ENCODE assay signal across 35 cellular contexts in the genomic region with DNA sequence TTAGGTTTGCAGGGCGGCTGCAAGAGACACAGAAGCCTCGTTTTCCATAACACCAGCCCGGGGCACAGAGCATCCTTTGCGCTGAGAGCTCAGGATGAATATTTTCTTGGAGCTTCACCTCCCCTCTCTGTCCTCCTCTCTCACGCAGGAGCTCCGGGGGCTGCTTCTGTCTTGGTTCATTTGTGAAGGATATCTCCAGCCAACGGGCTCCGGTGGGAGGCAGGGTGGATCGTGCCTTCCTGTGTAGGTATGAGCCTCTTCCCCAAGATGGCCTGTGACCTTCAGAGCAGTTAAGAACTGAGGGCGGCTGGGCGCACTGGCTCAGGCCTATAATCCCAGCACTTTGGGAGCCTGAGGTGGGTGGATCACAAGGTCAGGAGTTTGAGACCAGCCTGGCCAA.
"Had no signal": no experiment of that assay in that cellular context is flagged by ENCODE, and none has a peak within 500 bp of the region (broad histone marks: within the 10 kb centered on the region; RNA-seq: fewer than 3 reads in every experiment).

No MANE protein-coding gene starts in this region.

- H3K4me3 Mint-ChIP-seq: activated B cell treated with CpG ODN at 0.5 μM for 24 hours; activated CD4-positive, alpha-beta memory T cell treated with anti-CD3 and anti-CD28 coated beads for 36 hours; activated CD4-positive, alpha-beta T cell treated with anti-CD3 and anti-CD28 coated beads, Interleukin-2, amount 10 ng/mL, durations not matched to agents 24 days and 14 days; activated CD8-positive, alpha-beta T cell treated with anti-CD3 and anti-CD28 coated beads for 36 hours; activated naive CD4-positive, alpha-beta T cell treated with anti-CD3 and anti-CD28 coated beads for 36 hours; activated naive CD8-positive, alpha-beta T cell; activated naive CD8-positive, alpha-beta T cell treated with anti-CD3 and anti-CD28 coated beads, Interleukin-2, amount 10 ng/mL, durations not matched to agents 7 days and 5 days; activated naive CD8-positive, alpha-beta T cell treated with anti-CD3 and anti-CD28 coated beads, Interleukin-2, amount 50 U/mL, for 24 hours; activated T-cell treated with anti-CD3 and anti-CD28 coated beads, Interleukin-2, amount 50 U/mL, for 4 hours; activated T-cell treated with anti-CD3 and anti-CD28 coated beads, Interleukin-2, amount 50 U/mL, for 72 hours; activated T-helper 1 cell treated with anti-CD3 and anti-CD28 coated beads, Interleukin-12 subunit alpha, Interleukin-12 subunit beta, Interleukin-2, Interleukin-4 antibody, amounts not matched to agents 30 ng/mL and 10 ng/mL and 1 ng/mL, durations not matched to agents 14 hours and 24 hours and 36 hours; activated T-helper 17 cell treated with anti-CD3 and anti-CD28 coated beads, Interleukin-2, amount 50 U/mL, for 72 hours; brain; T-helper 1 cell treated with Interleukin-12 subunit alpha and Interleukin-12 subunit beta and Interleukin-4 antibody, amounts not matched to agents 30 μg/mL and 1 μg/mL, for 36 hours; T-helper 2 cell treated with Interferon-gamma antibody and Interleukin-4, amounts not matched to agents 5 μg/mL and 100 μg/mL, for 36 hours had no signal

- H3K4me1 Mint-ChIP-seq: activated B cell treated with CpG ODN at 0.5 μM for 24 hours; activated CD4-positive, alpha-beta T cell treated with anti-CD3 and anti-CD28 coated beads, Interleukin-2, amount 10 ng/mL, durations not matched to agents 24 days and 14 days; activated naive CD8-positive, alpha-beta T cell treated with anti-CD3 and anti-CD28 coated beads, Interleukin-2, amount 10 ng/mL, durations not matched to agents 7 days and 5 days; activated naive CD8-positive, alpha-beta T cell treated with anti-CD3 and anti-CD28 coated beads, Interleukin-2, amount 50 U/mL, for 24 hours; activated T-helper 17 cell treated with anti-CD3 and anti-CD28 coated beads, Interleukin-2, amount 50 U/mL, for 72 hours had no signal

- H3K36me3 ChIP-seq: ascending aorta had no signal

- H3K27ac Mint-ChIP-seq: activated B cell treated with CpG ODN at 0.5 μM for 24 hours; activated CD4-positive, alpha-beta memory T cell treated with anti-CD3 and anti-CD28 coated beads for 36 hours; activated CD4-positive, alpha-beta T cell treated with anti-CD3 and anti-CD28 coated beads, Interleukin-2, amount 10 ng/mL, durations not matched to agents 24 days and 14 days; activated CD8-positive, alpha-beta T cell treated with anti-CD3 and anti-CD28 coated beads for 36 hours; activated naive CD4-positive, alpha-beta T cell treated with anti-CD3 and anti-CD28 coated beads for 36 hours; activated naive CD8-positive, alpha-beta T cell; activated naive CD8-positive, alpha-beta T cell treated with anti-CD3 and anti-CD28 coated beads, Interleukin-2, amount 10 ng/mL, durations not matched to agents 7 days and 5 days; activated naive CD8-positive, alpha-beta T cell treated with anti-CD3 and anti-CD28 coated beads, Interleukin-2, amount 50 U/mL, for 24 hours; activated T-cell treated with anti-CD3 and anti-CD28 coated beads, Interleukin-2, amount 50 U/mL, for 72 hours; activated T-helper 1 cell treated with anti-CD3 and anti-CD28 coated beads, Interleukin-12 subunit alpha, Interleukin-12 subunit beta, Interleukin-2, Interleukin-4 antibody, amounts not matched to agents 30 ng/mL and 10 ng/mL and 1 ng/mL, durations not matched to agents 14 hours and 24 hours and 36 hours; activated T-helper 17 cell treated with anti-CD3 and anti-CD28 coated beads, Interleukin-2, amount 50 U/mL, for 72 hours; brain; T-helper 1 cell treated with Interleukin-12 subunit alpha and Interleukin-12 subunit beta and Interleukin-4 antibody, amounts not matched to agents 30 μg/mL and 1 μg/mL, for 36 hours; T-helper 2 cell treated with Interferon-gamma antibody and Interleukin-4, amounts not matched to agents 5 μg/mL and 100 μg/mL, for 36 hours had no signal

- H3K27me3 ChIP-seq: ascending aorta had no signal

- H3K27ac ChIP-seq: ascending aorta, VCaP had no signal

- H3K36me3 Mint-ChIP-seq: activated CD4-positive, alpha-beta memory T cell treated with anti-CD3 and anti-CD28 coated beads for 36 hours; activated naive CD8-positive, alpha-beta T cell; activated naive CD8-positive, alpha-beta T cell treated with anti-CD3 and anti-CD28 coated beads, Interleukin-2, amount 10 ng/mL, durations not matched to agents 7 days and 5 days; brain had no signal

- ATAC-seq: activated CD8-positive, alpha-beta T cell treated with anti-CD3 and anti-CD28 coated beads for 36 hours; activated naive CD8-positive, alpha-beta T cell treated with anti-CD3 and anti-CD28 coated beads, Interleukin-2, amount 50 U/mL, for 24 hours; activated T-cell treated with anti-CD3 and anti-CD28 coated beads, Interleukin-2, amount 50 U/mL, for 4 hours; activated T-cell treated with anti-CD3 and anti-CD28 coated beads, Interleukin-2, amount 50 U/mL, for 72 hours; activated T-helper 17 cell treated with anti-CD3 and anti-CD28 coated beads, Interleukin-2, amount 50 U/mL, for 72 hours had no signal

- H3K9me3 Mint-ChIP-seq: activated B cell treated with CpG ODN at 0.5 μM for 24 hours; activated CD4-positive, alpha-beta memory T cell treated with anti-CD3 and anti-CD28 coated beads for 36 hours; activated CD4-positive, alpha-beta T cell treated with anti-CD3 and anti-CD28 coated beads, Interleukin-2, amount 10 ng/mL, durations not matched to agents 24 days and 14 days; activated CD8-positive, alpha-beta T cell treated with anti-CD3 and anti-CD28 coated beads for 36 hours; activated naive CD4-positive, alpha-beta T cell treated with anti-CD3 and anti-CD28 coated beads for 36 hours; activated naive CD8-positive, alpha-beta T cell treated with anti-CD3 and anti-CD28 coated beads, Interleukin-2, amount 10 ng/mL, durations not matched to agents 7 days and 5 days; activated naive CD8-positive, alpha-beta T cell treated with anti-CD3 and anti-CD28 coated beads, Interleukin-2, amount 50 U/mL, for 24 hours; activated T-cell treated with anti-CD3 and anti-CD28 coated beads, Interleukin-2, amount 50 U/mL, for 4 hours; activated T-cell treated with anti-CD3 and anti-CD28 coated beads, Interleukin-2, amount 50 U/mL, for 72 hours; activated T-helper 1 cell treated with anti-CD3 and anti-CD28 coated beads, Interleukin-12 subunit alpha, Interleukin-12 subunit beta, Interleukin-2, Interleukin-4 antibody, amounts not matched to agents 30 ng/mL and 10 ng/mL and 1 ng/mL, durations not matched to agents 14 hours and 24 hours and 36 hours; activated T-helper 17 cell treated with anti-CD3 and anti-CD28 coated beads, Interleukin-2, amount 50 U/mL, for 72 hours; T-helper 1 cell treated with Interleukin-12 subunit alpha and Interleukin-12 subunit beta and Interleukin-4 antibody, amounts not matched to agents 30 μg/mL and 1 μg/mL, for 36 hours; T-helper 2 cell treated with Interferon-gamma antibody and Interleukin-4, amounts not matched to agents 5 μg/mL and 100 μg/mL, for 36 hours had no signal

- H3K4me3 ChIP-seq: ascending aorta had no signal

- DNase-seq: activated B cell treated with CpG ODN at 0.5 μM for 24 hours; activated CD4-positive, alpha-beta memory T cell treated with anti-CD3 and anti-CD28 coated beads for 36 hours; activated CD4-positive, alpha-beta T cell treated with anti-CD3 and anti-CD28 coated beads for 4 hours; activated CD4-positive, alpha-beta T cell treated with anti-CD3 and anti-CD28 coated beads, Interleukin-2, amount 10 ng/mL, durations not matched to agents 24 days and 14 days; activated CD4-positive, alpha-beta T cell treated with anti-CD3 and anti-CD28 coated beads, Interleukin-2, amount 50 U/mL, for 1 hour; activated CD4-positive, alpha-beta T cell treated with anti-CD3 and anti-CD28 coated beads, Interleukin-2, amount 50 U/mL, for 4 hours; activated CD4-positive, CD25-positive, alpha-beta regulatory T cell treated with anti-CD3 and anti-CD28 coated beads, Interleukin-2, amount 50 U/mL, for 72 hours; activated CD8-positive, alpha-beta memory T cell treated with anti-CD3 and anti-CD28 coated beads, Interleukin-2, amount 50 U/mL, for 4 hours; activated CD8-positive, alpha-beta T cell treated with anti-CD3 and anti-CD28 coated beads for 36 hours; activated effector memory CD4-positive, alpha-beta T cell treated with anti-CD3 and anti-CD28 coated beads, Interleukin-2, amount 50 U/mL, for 16 hours; activated gamma-delta T cell treated with Interleukin-2 at 50 U/mL for 16 hours; activated naive CD4-positive, alpha-beta T cell; activated naive CD4-positive, alpha-beta T cell treated with anti-CD3 and anti-CD28 coated beads for 36 hours; activated naive CD4-positive, alpha-beta T cell treated with anti-CD3 and anti-CD28 coated beads, Interleukin-2, amount 50 U/mL, for 16 hours; activated naive CD8-positive, alpha-beta T cell treated with anti-CD3 and anti-CD28 coated beads, Interleukin-2, amount 10 ng/mL, durations not matched to agents 7 days and 5 days; activated naive CD8-positive, alpha-beta T cell treated with anti-CD3 and anti-CD28 coated beads, Interleukin-2, amount 50 U/mL, for 24 hours; activated T-cell treated with anti-CD3 and anti-CD28 coated beads for 4 hours; activated T-cell treated with anti-CD3 and anti-CD28 coated beads, Interleukin-2, amount 50 U/mL, for 1 hour; activated T-cell treated with anti-CD3 and anti-CD28 coated beads, Interleukin-2, amount 50 U/mL, for 4 hours; activated T-cell treated with anti-CD3 and anti-CD28 coated beads, Interleukin-2, amount 50 U/mL, for 72 hours; amygdala; anterior cingulate cortex; central memory CD4-positive, alpha-beta T cell; SW 1271; T-helper 1 cell; T-helper 2 cell; T-helper 9 cell had no signal

- H3K27me3 Mint-ChIP-seq: activated CD4-positive, alpha-beta T cell treated with anti-CD3 and anti-CD28 coated beads, Interleukin-2, amount 10 ng/mL, durations not matched to agents 24 days and 14 days; activated naive CD8-positive, alpha-beta T cell treated with anti-CD3 and anti-CD28 coated beads, Interleukin-2, amount 10 ng/mL, durations not matched to agents 7 days and 5 days had no signal

- H3K4me1 ChIP-seq: ascending aorta had no signal

- H3K9me3 ChIP-seq: ascending aorta had no signal
